In the genomic region with DNA sequence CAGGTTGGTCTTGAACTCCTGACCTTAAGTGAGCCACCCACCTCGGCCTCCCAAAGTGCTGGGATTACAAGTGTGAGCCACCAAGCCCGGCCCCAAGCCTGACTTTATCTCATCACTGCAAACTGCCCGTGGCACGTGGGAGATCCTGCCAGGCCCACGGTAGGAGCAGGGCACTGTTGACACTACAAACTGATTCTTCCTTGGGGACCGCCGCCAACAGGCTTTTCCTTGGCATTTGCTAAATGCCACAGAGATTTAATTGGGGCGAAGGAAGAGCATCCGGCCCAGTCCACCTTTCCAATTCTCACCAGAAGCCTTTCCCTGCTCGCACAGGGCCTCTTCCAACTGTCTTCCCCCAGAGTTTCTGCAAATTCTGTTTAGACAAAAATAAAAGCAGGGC, we compare ENCODE assay signal across 21 cellular contexts. TPM values are rescaled to one million over a fixed set of nuclear protein-coding genes. Genes with fewer than 3 reads are reported as not detected.
"Had no signal": no experiment of that assay in that cellular context is flagged by ENCODE, and none has a peak within 500 bp of the region (broad histone marks: within the 10 kb centered on the region; RNA-seq: fewer than 3 reads in every experiment).

No MANE protein-coding gene starts in this region.

- H3K9me3 ChIP-seq: body of pancreas, pancreas, SK-N-SH, suprapubic skin, upper lobe of right lung had no signal

- H3K4me3 Mint-ChIP-seq: activated B cell treated with CpG ODN at 0.5 μM for 24 hours; activated CD8-positive, alpha-beta T cell treated with anti-CD3 and anti-CD28 coated beads, Interleukin-2, amount 10 ng/mL, durations not matched to agents 7 days and 5 days; central memory CD8-positive, alpha-beta T cell; neural progenitor cell; T-helper 1 cell treated with Interleukin-12 subunit alpha and Interleukin-12 subunit beta and Interleukin-4 antibody, amounts not matched to agents 30 μg/mL and 1 μg/mL, for 36 hours had no signal

- H3K9me2 ChIP-seq: SK-N-SH had no signal

- H3K36me3 Mint-ChIP-seq: activated naive CD4-positive, alpha-beta T cell treated with anti-CD3 and anti-CD28 coated beads, Interleukin-2, amount 50 U/mL, for 72 hours had no signal

- DNase-seq: activated B cell treated with CpG ODN at 0.5 μM for 24 hours; activated CD4-positive, alpha-beta T cell treated with anti-CD3 and anti-CD28 coated beads for 48 hours; activated CD8-positive, alpha-beta memory T cell treated with anti-CD3 and anti-CD28 coated beads, Interleukin-2, amount 50 U/mL, for 4 hours; activated CD8-positive, alpha-beta T cell treated with anti-CD3 and anti-CD28 coated beads, Interleukin-2, amount 10 ng/mL, durations not matched to agents 7 days and 5 days; activated effector memory CD4-positive, alpha-beta T cell treated with anti-CD3 and anti-CD28 coated beads, Interleukin-2, amount 50 U/mL, for 16 hours; activated T-cell treated with anti-CD3 and anti-CD28 coated beads, Interleukin-2, amount 50 U/mL, for 48 hours; body of pancreas; dermis blood vessel endothelial cell; foreskin melanocyte; left colon; pancreas; SK-N-SH; stimulated activated CD4-positive, alpha-beta T cell treated with anti-CD3 and anti-CD28 coated beads, Interleukin-2, amount 100 ng/mL, for 48 hours; stimulated activated naive CD4-positive, alpha-beta T cell; upper lobe of right lung had no signal

- H3K27ac Mint-ChIP-seq: activated B cell treated with CpG ODN at 0.5 μM for 24 hours; activated CD8-positive, alpha-beta T cell treated with anti-CD3 and anti-CD28 coated beads, Interleukin-2, amount 10 ng/mL, durations not matched to agents 7 days and 5 days; neural progenitor cell; T-helper 1 cell treated with Interleukin-12 subunit alpha and Interleukin-12 subunit beta and Interleukin-4 antibody, amounts not matched to agents 30 μg/mL and 1 μg/mL, for 36 hours had no signal

- H3K27ac ChIP-seq: body of pancreas, epithelial cell of prostate, neural progenitor cell, pancreas, suprapubic skin, upper lobe of right lung had no signal

- H3K36me3 ChIP-seq: neural progenitor cell, pancreas, suprapubic skin, upper lobe of right lung had no signal

- ATAC-seq: activated CD8-positive, alpha-beta T cell treated with anti-CD3 and anti-CD28 coated beads, Interleukin-2, amount 10 ng/mL, durations not matched to agents 7 days and 5 days; activated naive CD4-positive, alpha-beta T cell treated with anti-CD3 and anti-CD28 coated beads, Interleukin-2, amount 50 U/mL, for 72 hours; body of pancreas; left colon; pancreas; upper lobe of right lung had no signal

- H2AFZ ChIP-seq: neural progenitor cell had no signal

- H3K4me2 ChIP-seq: neural progenitor cell, SK-N-SH had no signal

- H3K4me1 Mint-ChIP-seq: activated B cell treated with CpG ODN at 0.5 μM for 24 hours; central memory CD8-positive, alpha-beta T cell had no signal

- H3K9me3 Mint-ChIP-seq: activated B cell treated with CpG ODN at 0.5 μM for 24 hours; activated naive CD4-positive, alpha-beta T cell treated with anti-CD3 and anti-CD28 coated beads, Interleukin-2, amount 50 U/mL, for 72 hours; central memory CD8-positive, alpha-beta T cell; T-helper 1 cell treated with Interleukin-12 subunit alpha and Interleukin-12 subunit beta and Interleukin-4 antibody, amounts not matched to agents 30 μg/mL and 1 μg/mL, for 36 hours had no signal

- H3K9ac ChIP-seq: neural progenitor cell, SK-N-SH had no signal

- H3K27me3 Mint-ChIP-seq: activated B cell treated with CpG ODN at 0.5 μM for 24 hours; central memory CD8-positive, alpha-beta T cell had no signal

- H3K4me3 ChIP-seq: body of pancreas, neural progenitor cell, pancreas, suprapubic skin, upper lobe of right lung had no signal

- H3K27me3 ChIP-seq: body of pancreas, neural progenitor cell, pancreas, suprapubic skin, upper lobe of right lung had no signal

RNA-seq across cellular contexts. Expression of gene SALL4, which starts 45.1 kb away (rescaled TPM):
- total RNA-seq: activated B cell treated with CpG ODN at 0.5 μM for 24 hours; activated CD8-positive, alpha-beta T cell treated with anti-CD3 and anti-CD28 coated beads, Interleukin-2, amount 10 ng/mL, durations not matched to agents 7 days and 5 days had no signal
